ENCODE assay signal across 29 cellular contexts in the genomic region with DNA sequence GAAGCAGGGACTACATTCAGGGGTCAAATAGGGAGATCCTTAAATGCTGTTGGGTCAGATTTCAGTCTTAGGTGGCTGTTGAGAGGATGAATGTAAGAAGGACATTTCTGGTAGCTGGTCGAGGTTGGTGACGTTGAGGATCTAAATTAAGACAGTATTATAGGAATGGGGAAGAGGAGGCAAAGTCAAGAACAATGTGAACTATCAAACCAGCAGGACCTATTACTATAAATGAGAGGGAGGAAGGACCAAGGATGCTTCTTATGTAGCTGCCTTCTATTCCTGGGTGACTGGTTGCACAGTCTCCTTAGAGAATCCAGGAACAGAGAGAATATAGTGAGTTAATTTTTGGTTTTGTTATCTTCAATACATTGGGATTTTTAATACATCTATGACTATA.
"Had no signal": no experiment of that assay in that cellular context is flagged by ENCODE, and none has a peak within 500 bp of the region (broad histone marks: within the 10 kb centered on the region; RNA-seq: fewer than 3 reads in every experiment).

No MANE protein-coding gene starts in this region.

- H3K4me1 ChIP-seq: Peyer's patch had no signal

- H3K36me3 ChIP-seq: MG63 had no signal

- H3K9ac ChIP-seq: KMS-11 had no signal

- H3K27me3 ChIP-seq: adrenal gland, MG63, Peyer's patch had no signal

- H3K4me3 ChIP-seq: adrenal gland, MG63, Peyer's patch had no signal

- H3K4me2 ChIP-seq: KMS-11 had no signal

- DNase-seq: activated CD4-positive, alpha-beta T cell treated with anti-CD3 and anti-CD28 coated beads for 48 hours; activated CD4-positive, alpha-beta T cell treated with anti-CD3 and anti-CD28 coated beads, Interleukin-2, amount 50 U/mL, for 4 hours; activated CD4-positive, CD25-positive, alpha-beta regulatory T cell treated with anti-CD3 and anti-CD28 coated beads, Interleukin-2, amount 50 U/mL, for 72 hours; activated CD8-positive, alpha-beta memory T cell treated with anti-CD3 and anti-CD28 coated beads, Interleukin-2, amount 50 U/mL, for 48 hours; activated CD8-positive, alpha-beta T cell treated with anti-CD3 and anti-CD28 coated beads, Interleukin-2, amount 10 ng/mL, durations not matched to agents 7 days and 5 days; activated naive CD4-positive, alpha-beta T cell treated with anti-CD3 and anti-CD28 coated beads, Interleukin-2, amount 50 U/mL, for 16 hours; activated naive CD8-positive, alpha-beta T cell treated with anti-CD3 and anti-CD28 coated beads, Interleukin-2, amount 10 ng/mL, durations not matched to agents 7 days and 5 days; activated T-cell treated with anti-CD3 and anti-CD28 coated beads, Interleukin-2, amount 50 U/mL, for 1 hour; adrenal gland; anterior cingulate cortex; MG63; MV-4-11; NCI-H1092 treated with DMSO at 0.1 percent for 48 hours; NCI-H1417 treated with DMSO at 0.1 percent for 48 hours; NCI-H1694; NCI-H2029; NCI-H2107; NCI-H2171 treated with DMSO at 0.1 percent for 48 hours; NCI-H345; NCI-H510A; NCI-H526 treated with DMSO at 0.1 percent for 48 hours; OCI-M1; Peyer's patch; SIG-M5; T-helper 17 cell; T-helper 9 cell had no signal

- H3K9me3 ChIP-seq: MG63, Peyer's patch had no signal

- H3K27ac ChIP-seq: adrenal gland, KMS-11, Peyer's patch, RWPE1 had no signal

- ATAC-seq: activated CD8-positive, alpha-beta T cell treated with anti-CD3 and anti-CD28 coated beads, Interleukin-2, amount 10 ng/mL, durations not matched to agents 7 days and 5 days; T-helper 17 cell; WTC11 had no signal
